Comparison of ENCODE assay signal across 8 cellular contexts in genomic region chr12:116194935-116195431, GRCh38.
A peak's percentile ranks its signal among the peaks of the same experiment; 100 is the strongest.
DNase-seq lines count a peak whose midpoint lies in the region; ATAC-seq and TF ChIP-seq lines count a peak whose summit lies in the region.

No MANE protein-coding gene starts in this region.

- peak; percentile 83 for ATAC-seq in GM18498 (IDR thresholded peaks at IDR 0.05; ENCODE audit: unreplicated experiment)
- peak; percentile 32; the same call in 1 of the 2 replicates for ATAC-seq in HCT116

- no peak for DNase-seq in HCT116 (ENCODE audit: low read depth, low spot score)
- peak; percentile 63 for DNase-seq in stimulated activated CD8-positive, alpha-beta memory T cell treated with anti-CD3 and anti-CD28 coated beads, Interleukin-4, amount 100 ng/mL, for 48 hours
- no peak for DNase-seq in SKM-1 treated with dmso at 0.1 percent for 144 hours (lab: John Stamatoyannopoulos, UW; ENCODE audit: unreplicated experiment)
- DNase-seq in kidney tubule cell (ENCODE audit: low spot score), result no peak
- DNase-seq in hepatocyte (ENCODE audit: low spot score), result no peak

- POLR2A ChIA-PET in HCT116 (lab: Charles Lee), result no interaction called here

- H3K27ac Mint-ChIP-seq in activated naive CD8-positive, alpha-beta T cell, result peak overlapping the region; percentile 61

- peaks cover 0 to 14% of the 10 kb centered on the region in 2 experiments; a peak in 2 of 4 replicates for H3K4me1 ChIP-seq in HCT116 (ENCODE audit: control insufficient read depth in 1 of 2, insufficient read depth in 2 of 2, low read length in 2 of 2)
- peaks cover 84% of the 10 kb centered on the region for H3K4me1 ChIP-seq in OCI-LY3 (ENCODE audit: low read length)
- peaks cover 4% of the 10 kb centered on the region for H3K4me1 ChIP-seq in hepatocyte (ENCODE audit: insufficient read depth)

- TF ChIP-seq POLR2A in HCT116 (IDR thresholded peaks at IDR 0.05; ENCODE audit: borderline replicate concordance, extremely low read depth, insufficient read depth, insufficient read length), result no peak

- no peak for TF ChIP-seq CTCF in HCT116 (IDR thresholded peaks at IDR 0.05 in 2 of 3, conservative IDR thresholded peaks at IDR 0.05 in 1 of 3; ENCODE audit: borderline replicate concordance in 1 of 3, insufficient read depth in 1 of 3, low read depth in 2 of 3, low read length in 2 of 3)
- TF ChIP-seq CTCF in OCI-LY3 (IDR thresholded peaks at IDR 0.05; ENCODE audit: low read depth, low read length), result peak; percentile 60
- no peak for TF ChIP-seq CTCF in hepatocyte (IDR thresholded peaks at IDR 0.05; ENCODE audit: poor library complexity)

- H3K9ac ChIP-seq in HCT116 (ENCODE audit: low read length), result no peak overlapping the region
- H3K9ac ChIP-seq in OCI-LY3 (ENCODE audit: low read length), result peak overlapping the region; percentile 87

- RAD21 ChIA-PET in HCT116 (lab: Charles Lee; ENCODE audit: low non-redundant PET in 1 of 2, low total read pairs in 2 of 2, uncharacterized antibody in 2 of 2, unreplicated experiment in 2 of 2), result no interaction called here

- no peaks in the 10 kb centered on the region for H3K9me2 ChIP-seq in HCT116 (ENCODE audit: insufficient read depth)
- no peaks in the 10 kb centered on the region for H3K9me2 ChIP-seq in hepatocyte (replicated peaks; ENCODE audit: insufficient read depth)

- H3K9me3 Mint-ChIP-seq in activated naive CD8-positive, alpha-beta T cell (ENCODE audit: low read depth), result no peaks in the 10 kb centered on the region

- peaks cover 68% of the 10 kb centered on the region for H3K4me1 Mint-ChIP-seq in activated naive CD8-positive, alpha-beta T cell (ENCODE audit: low read depth)

- WGBS in hepatocyte (ENCODE audit: low lambda C conversion rate, missing lambda C conversion rate), result 89% methylated on average over 3 of the region's 3 CpGs

- no peak overlapping the region for H3K4me3 ChIP-seq in HCT116 (replicated peaks in 1 of 2; ENCODE audit: low read depth in 1 of 2, low read length in 2 of 2)
- H3K4me3 ChIP-seq in OCI-LY3 (ENCODE audit: low read length), result peak overlapping the region; percentile 75
- no peak overlapping the region for H3K4me3 ChIP-seq in hepatocyte

- no peaks in the 10 kb centered on the region for H3K27me3 Mint-ChIP-seq in activated naive CD8-positive, alpha-beta T cell

- H3K27me3 ChIP-seq in HCT116 (ENCODE audit: insufficient read depth, low read length) (no peaks in the 10 kb centered on the region), OCI-LY3 (ENCODE audit: low read depth, low read length) (no peaks in the 10 kb centered on the region), hepatocyte (no peaks in the 10 kb centered on the region)

- BruUV-seq in HCT116 (replicated peaks; lab: Mats Ljungman, UMichigan), result no TSS peak

- H3K36me3 Mint-ChIP-seq in activated naive CD8-positive, alpha-beta T cell, result peaks cover 2% of the 10 kb centered on the region

- H4K20me1 ChIP-seq in HCT116 (ENCODE audit: insufficient read depth) (peaks cover 83% of the 10 kb centered on the region; the same call in 1 of the 2 replicates), OCI-LY3 (ENCODE audit: insufficient read depth, low read length) (no peaks in the 10 kb centered on the region), hepatocyte (ENCODE audit: insufficient read depth, poor library complexity, severe bottlenecking) (peaks cover 96% of the 10 kb centered on the region)

- peak overlapping the region; percentile 56 for H3K4me3 Mint-ChIP-seq in activated naive CD8-positive, alpha-beta T cell

- peak; percentile 26; the same call in 1 of the 2 replicates for TF ChIP-seq RAD21 in HCT116 (IDR thresholded peaks at IDR 0.05; ENCODE audit: low read depth)

- H3K79me2 ChIP-seq in HCT116 (ENCODE audit: insufficient read depth, low read length) (peaks cover 100% of the 10 kb centered on the region), OCI-LY3 (ENCODE audit: low read length) (peaks cover 83% of the 10 kb centered on the region), hepatocyte (peaks cover 100% of the 10 kb centered on the region)

- intact Hi-C loops in HCT116 (cut with micrococcal nuclease), result no loop called here

- H3K36me3 ChIP-seq in HCT116 (ENCODE audit: control insufficient read depth in 1 of 2, insufficient read depth in 2 of 2, low read length in 2 of 2), result no peaks in the 10 kb centered on the region
- H3K36me3 ChIP-seq in OCI-LY3 (replicated peaks; ENCODE audit: low read depth, low read length), result peaks cover 6% of the 10 kb centered on the region
- no peaks in the 10 kb centered on the region for H3K36me3 ChIP-seq in hepatocyte (replicated peaks; ENCODE audit: insufficient read depth, low read depth)

- H2AFZ ChIP-seq in HCT116 (ENCODE audit: low read depth, low read length, poor library complexity, severe bottlenecking) (no peak overlapping the region), OCI-LY3 (ENCODE audit: low read depth, low read length) (no peak overlapping the region), hepatocyte (no peak overlapping the region)

- H3K27ac ChIP-seq in HCT116 (ENCODE audit: low read depth, low read length) (no peak overlapping the region), OCI-LY3 (ENCODE audit: low read length) (peak overlapping the region; percentile 96), hepatocyte (no peak overlapping the region)

- H3K9me3 ChIP-seq in HCT116 (ENCODE audit: control insufficient read depth in 1 of 2, insufficient read depth in 1 of 2, low read depth in 1 of 2, low read length in 2 of 2) (no peaks in the 10 kb centered on the region), OCI-LY3 (ENCODE audit: insufficient read depth, low read length) (no peaks in the 10 kb centered on the region), hepatocyte (ENCODE audit: low read depth) (no peaks in the 10 kb centered on the region)

- CTCF ChIA-PET in HCT116 (lab: Charles Lee), result no interaction called here

- H3K4me2 ChIP-seq in HCT116 (ENCODE audit: low read length) (no peak overlapping the region), OCI-LY3 (ENCODE audit: low read length) (peak overlapping the region; percentile 81), hepatocyte (no peak overlapping the region)

TF ChIP-seq in HCT116, 20 proteins besides CTCF, POLR2A, EP300 and RAD21:
- no peak for TF ChIP-seq TCF7L2 (IDR thresholded peaks at IDR 0.05; ENCODE audit: borderline replicate concordance, extremely low read depth, insufficient read depth, insufficient read length)
